In genomic region chr18:26465431-26465830, GRCh38 we compare ENCODE assay signal across 22 cellular contexts.
DNase-seq lines count a peak whose midpoint lies in the region; TF ChIP-seq lines count a peak whose summit lies in the region.
"Had no signal": no experiment of that assay in that cellular context is flagged by ENCODE, and none has a peak within 500 bp of the region (broad histone marks: within the 10 kb centered on the region; RNA-seq: fewer than 3 reads in every experiment).

No MANE protein-coding gene starts in this region.

- H2AFZ ChIP-seq in neuronal stem cell (ENCODE audit: low read length): no peak overlapping the region

- TF ChIP-seq POLR2A in esophagus muscularis mucosa (IDR thresholded peaks at IDR 0.05; ENCODE audit: low read depth): no peak

- no peaks in the 10 kb centered on the region for H3K79me1 ChIP-seq in neuronal stem cell (ENCODE audit: low read depth, low read length)

- no peak overlapping the region for H4K91ac ChIP-seq in neuronal stem cell (ENCODE audit: low read depth, low read length, poor library complexity)

- no peak overlapping the region for H3K4me3 ChIP-seq in esophagus muscularis mucosa
- no peak overlapping the region for H3K4me3 ChIP-seq in neuronal stem cell (ENCODE audit: low read length in 2 of 2)
- no peak overlapping the region for H3K4me3 ChIP-seq in left ventricle myocardium inferior
- H3K4me3 ChIP-seq: BLaER1, GM12878 had no signal

- peak overlapping the region; percentile 49 for H3K18ac ChIP-seq in neuronal stem cell (ENCODE audit: low read length)

- H3K4ac ChIP-seq in neuronal stem cell (ENCODE audit: low read length): no peak overlapping the region

- no peak overlapping the region for H2BK15ac ChIP-seq in neuronal stem cell (ENCODE audit: low read length)

- no peak overlapping the region for H3K4me2 ChIP-seq in neuronal stem cell (ENCODE audit: insufficient read depth, low read length, poor library complexity, severe bottlenecking)
- H3K4me2 ChIP-seq: BLaER1 had no signal

- no peak overlapping the region for H3K9ac ChIP-seq in neuronal stem cell (ENCODE audit: low read depth, low read length, poor library complexity)
- H3K9ac ChIP-seq: BLaER1 had no signal

- no peak overlapping the region for H2BK120ac ChIP-seq in neuronal stem cell (ENCODE audit: low read depth, low read length)

- intact Hi-C loops in esophagus muscularis mucosa (cut with DNase I): no loop called here
- intact Hi-C loops in left ventricle myocardium inferior (cut with micrococcal nuclease): no loop called here

- H3K27ac ChIP-seq in esophagus muscularis mucosa (replicated peaks in 1 of 4): no peak overlapping the region
- no peak overlapping the region for H3K27ac ChIP-seq in neuronal stem cell (replicated peaks; ENCODE audit: low read length)
- no peak overlapping the region for H3K27ac ChIP-seq in left ventricle myocardium inferior (replicated peaks)
- H3K27ac ChIP-seq: BLaER1 had no signal

- TF ChIP-seq CTCF in esophagus muscularis mucosa (IDR thresholded peaks at IDR 0.05) (no peak), left ventricle myocardium inferior (IDR thresholded peaks at IDR 0.05; ENCODE audit: borderline replicate concordance) (no peak)

- H2BK12ac ChIP-seq in neuronal stem cell (ENCODE audit: low read length): no peak overlapping the region

- no peak overlapping the region for H3K14ac ChIP-seq in neuronal stem cell (ENCODE audit: low read length)

- TF ChIP-seq EP300 in esophagus muscularis mucosa (IDR thresholded peaks at IDR 0.05): no peak

- WGBS in esophagus muscularis mucosa: 96% methylated on average over 12 of the region's 12 CpGs
- no CpG with 5 or more reads among the region's 12 CpGs for WGBS in neuronal stem cell (ENCODE audit: extremely low coverage in 2 of 2, insufficient read length in 2 of 2, insufficient replicate concordance in 1 of 2), 2 donors

- no peak overlapping the region for H2BK5ac ChIP-seq in neuronal stem cell (ENCODE audit: low read length)

- no peak overlapping the region for H4K8ac ChIP-seq in neuronal stem cell (ENCODE audit: low read depth, low read length)

- no peaks in the 10 kb centered on the region for H3K27me3 ChIP-seq in esophagus muscularis mucosa
- no peaks in the 10 kb centered on the region for H3K27me3 ChIP-seq in neuronal stem cell (ENCODE audit: control insufficient read depth in 3 of 3, insufficient read depth in 3 of 3, low read depth in 1 of 3, low read length in 3 of 3)
- no peaks in the 10 kb centered on the region for H3K27me3 ChIP-seq in left ventricle myocardium inferior (ENCODE audit: low read depth)
- H3K27me3 ChIP-seq: BE2C, BLaER1 had no signal

- H3K4me1 ChIP-seq in esophagus muscularis mucosa (peaks cover 0 to 6% (median 0%) of the 10 kb centered on the region in 4 donors), neuronal stem cell (ENCODE audit: control insufficient read depth in 2 of 2, insufficient read depth in 1 of 2, low read depth in 1 of 2, low read length in 2 of 2) (peaks cover 3 to 9% of the 10 kb centered on the region in 2 donors), left ventricle myocardium inferior (peaks cover 41% of the 10 kb centered on the region)
- H3K4me1 ChIP-seq: BE2C had no signal

- H3K9me3 ChIP-seq in esophagus muscularis mucosa (no peaks in the 10 kb centered on the region), neuronal stem cell (replicated peaks in 1 of 2; ENCODE audit: control insufficient read depth in 2 of 2, insufficient read depth in 1 of 2, low read depth in 1 of 2, low read length in 2 of 2) (no peaks in the 10 kb centered on the region), left ventricle myocardium inferior (replicated peaks) (no peaks in the 10 kb centered on the region)
- H3K9me3 ChIP-seq: BE2C, BLaER1 had no signal

- H3K36me3 ChIP-seq in esophagus muscularis mucosa (peaks cover 0 to 8% (median 0%) of the 10 kb centered on the region in 4 donors), neuronal stem cell (replicated peaks in 1 of 2; ENCODE audit: control insufficient read depth in 2 of 2, insufficient read depth in 2 of 2, low read length in 2 of 2) (peaks cover 0 to 66% of the 10 kb centered on the region in 2 donors), left ventricle myocardium inferior (no peaks in the 10 kb centered on the region)
- H3K36me3 ChIP-seq: BE2C had no signal

- peak; percentile 53 for DNase-seq in esophagus muscularis mucosa (ENCODE audit: extremely low spot score)
- no peak for DNase-seq in neuronal stem cell (ENCODE audit: low spot score)
- DNase-seq in stimulated activated CD4-positive, alpha-beta T cell treated with anti-CD3 and anti-CD28 coated beads, Interleukin-2, amount 100 ng/mL, for 24 hours: no peak
- no peak for DNase-seq in NCI-H2196 treated with DMSO at 0.1 percent for 48 hours (lab: John Stamatoyannopoulos, UW; ENCODE audit: unreplicated experiment)
- no peak for DNase-seq in left ventricle myocardium inferior
- DNase-seq: 8988T; ACHN; BE2C; C1 segment of cervical spinal cord; CD4-positive, alpha-beta memory T cell; CD4-positive, CD25-positive, alpha-beta regulatory T cell; CD8-positive, alpha-beta memory T cell; COR-L47; DMS 273 treated with DMSO at 0.1 percent for 48 hours; DMS153; DMS53; DMS79; DND-41; EL; GDM1 had no signal

- H3K23ac ChIP-seq in neuronal stem cell (ENCODE audit: low read depth, low read length, poor library complexity): no peak overlapping the region

- peak overlapping the region; percentile 60 for H2AK5ac ChIP-seq in neuronal stem cell (ENCODE audit: low read depth, low read length)
